Comparison of ENCODE assay signal across 8 cellular contexts in the genomic region with DNA sequence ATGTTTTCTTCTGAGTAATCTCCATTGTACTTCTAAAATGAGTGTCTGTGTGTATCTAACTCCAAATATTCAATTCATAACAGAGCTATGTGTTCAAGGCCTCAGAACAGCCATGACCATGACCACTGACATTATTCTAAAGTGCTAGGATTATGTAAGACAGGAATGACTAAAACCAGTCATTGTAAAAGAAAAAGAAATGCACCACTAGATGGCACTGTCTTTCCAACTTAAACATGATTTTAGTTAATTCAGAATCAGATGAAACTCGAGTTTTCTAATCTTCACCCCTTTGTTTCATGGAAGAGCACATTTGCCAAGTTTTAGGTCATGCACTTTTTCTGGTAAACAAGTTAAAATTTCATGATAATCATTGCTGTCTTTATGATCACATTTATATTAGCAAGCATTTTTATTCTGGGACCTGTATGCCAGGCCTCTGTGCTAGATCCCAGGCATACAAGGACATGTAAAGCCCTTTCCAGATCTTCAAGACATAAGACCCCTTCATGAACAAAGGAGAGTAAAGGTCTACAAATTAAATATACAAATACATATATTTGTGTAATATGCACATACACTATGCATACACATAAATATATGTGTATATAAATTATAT. TPM values are rescaled to one million over a fixed set of nuclear protein-coding genes. Genes with fewer than 3 reads are reported as not detected.
A peak's percentile ranks its signal among the peaks of the same experiment; 100 is the strongest.
DNase-seq lines count a peak whose midpoint lies in the region; ATAC-seq and TF ChIP-seq lines count a peak whose summit lies in the region.

No MANE protein-coding gene starts in this region.

- in situ Hi-C loops in transverse colon (cut with MboI; ENCODE audit: low pct_ligation_motif_present in 1 of 4, low pct_unique_long_range_greater_than_20kb in 1 of 4, low sequenced_read_pairs in 3 of 4), result loop anchor here (10.0 to 25.0 kb wide), 2 partner anchors 411 to 594 kb away; no protein-coding TSS in a partner anchor

- no peak for TF ChIP-seq POLR2A in transverse colon (IDR thresholded peaks at IDR 0.05)

- TF ChIP-seq CTCF in left lung (IDR thresholded peaks at IDR 0.05), result peak; percentile 60 to 62
- TF ChIP-seq CTCF in transverse colon (IDR thresholded peaks at IDR 0.05), result peak; percentile 45 to 65 (median 61)

- no peaks in the 10 kb centered on the region for H3K4me1 ChIP-seq in left lung
- no peaks in the 10 kb centered on the region for H3K4me1 ChIP-seq in transverse colon

- H3K27me3 ChIP-seq in left lung (no peaks in the 10 kb centered on the region), transverse colon (no peaks in the 10 kb centered on the region)

- DNase-seq in NCI-H2196 (lab: John Stamatoyannopoulos, UW; ENCODE audit: unreplicated experiment) (peak; percentile 69), NCI-H2196 treated with DMSO at 0.1 percent for 48 hours (lab: John Stamatoyannopoulos, UW; ENCODE audit: unreplicated experiment) (no peak), NCI-H82 (lab: John Stamatoyannopoulos, UW) (peak; percentile 85), left lung (no peak), transverse colon (no peak)
- peak; percentile 61 for DNase-seq in central memory CD4-positive, alpha-beta T cell
- DNase-seq in activated effector memory CD4-positive, alpha-beta T cell treated with anti-CD3 and anti-CD28 coated beads, Interleukin-2, amount 50 U/mL, for 16 hours, result no peak

- H3K4me3 ChIP-seq in left lung (no peak overlapping the region), transverse colon (no peak overlapping the region)

- ATAC-seq in HG02870 (IDR thresholded peaks at IDR 0.05; ENCODE audit: unreplicated experiment) (peak; percentile 66), left lung (peak; percentile 91)

- TF ChIP-seq EP300 in transverse colon (IDR thresholded peaks at IDR 0.05; ENCODE audit: low read depth), result no peak

- WGBS in transverse colon (ENCODE audit: low coverage in 1 of 2), 2 donors, result 0% methylated on average over 1 of the region's 1 CpG

- H3K27ac ChIP-seq in left lung, result no peak overlapping the region
- no peak overlapping the region for H3K27ac ChIP-seq in transverse colon

- H3K9me3 ChIP-seq in left lung (no peaks in the 10 kb centered on the region), transverse colon (no peaks in the 10 kb centered on the region)

- intact Hi-C loops in left lung (cut with DNase I) (loop anchor here in 1 of 2 donors (5.0 kb wide), 1 partner anchor 414 kb away; no protein-coding TSS in a partner anchor), transverse colon (cut with DNase I; ENCODE audit: low total_unique reads) (loop anchor here (5.0 to 10.0 kb wide), 2 partner anchors 414 to 591 kb away; no protein-coding TSS in a partner anchor)

- no peaks in the 10 kb centered on the region for H3K36me3 ChIP-seq in left lung
- no peaks in the 10 kb centered on the region for H3K36me3 ChIP-seq in transverse colon

RNA-seq across cellular contexts. Expression of a gene that starts 26.1 kb away (rescaled TPM):
- total RNA-seq in left lung (10 to 100 TPM; 73.7 to 100.0 TPM), transverse colon (100 to 1,000 TPM in 1 of 4 donors, 10 to 100 TPM in 3; 25.9 to 132 (median 67.0) TPM)

Comparison
In these comparisons a context has a peak if more than half of its experiments do, and no peak if none do; other contexts are left out.
1. DNase-seq: peak in NCI-H2196 (single experiment), NCI-H82 (single experiment) and central memory CD4-positive, alpha-beta T cell (single experiment); none in NCI-H2196 treated with DMSO at 0.1 percent for 48 hours (single experiment), left lung (0 of 2), transverse colon (single experiment) and activated effector memory CD4-positive, alpha-beta T cell treated with anti-CD3 and anti-CD28 coated beads, Interleukin-2, amount 50 U/mL, for 16 hours (single experiment).